ENCODE assay signal across 15 cellular contexts in genomic region chr21:43176621-43177020, GRCh38. TPM values are rescaled to one million over a fixed set of nuclear protein-coding genes. Genes with fewer than 3 reads are reported as not detected.
A peak's percentile ranks its signal among the peaks of the same experiment; 100 is the strongest.
DNase-seq lines count a peak whose midpoint lies in the region; ATAC-seq, FAIRE-seq and TF ChIP-seq lines count a peak whose summit lies in the region.
"Not testable (repeated sequence)": the region's sequence is repeated elsewhere in the genome, so short reads cannot be mapped to it uniquely, and the experiment has no call there.
"Had no signal": no experiment of that assay in that cellular context is flagged by ENCODE, and none has a peak within 500 bp of the region (broad histone marks: within the 10 kb centered on the region; RNA-seq: fewer than 3 reads in every experiment).

No MANE protein-coding gene starts in this region.

- not testable (repeated sequence) for H3K36me3 Mint-ChIP-seq in T-helper 17 cell (ENCODE audit: low read depth); naive thymus-derived CD4-positive, alpha-beta T cell

- H3K9ac ChIP-seq in GM12878 (ENCODE audit: control insufficient read depth, insufficient read depth, low read length) = not testable (repeated sequence)

- ATAC-seq in GM18505 (IDR thresholded peaks at IDR 0.05; ENCODE audit: unreplicated experiment) = peak; percentile 39
- peak; percentile 47 for ATAC-seq in GM21423 (IDR thresholded peaks at IDR 0.05; ENCODE audit: unreplicated experiment)
- ATAC-seq in HG03378 (IDR thresholded peaks at IDR 0.05; ENCODE audit: unreplicated experiment) = peak; percentile 56
- ATAC-seq in T-helper 17 cell = peak; percentile 72
- ATAC-seq in GM12878 = peak; percentile 85
- ATAC-seq in left cardiac atrium = peak; percentile 70 to 82
- peak; percentile 83 for ATAC-seq in naive thymus-derived CD4-positive, alpha-beta T cell
- ATAC-seq in upper lobe of left lung (ENCODE audit: low FRiP score in 2 of 2) = peak; percentile 89 to 91

- SMC1A ChIA-PET in GM12878 (lab: Charles Lee; ENCODE audit: uncharacterized antibody, unreplicated experiment) = not testable (repeated sequence)

- POLR2A ChIA-PET in GM12878 (lab: Charles Lee); naive thymus-derived CD4-positive, alpha-beta T cell (lab: Charles Lee): not testable (repeated sequence)

- CTCF ChIA-PET in GM12878 (lab: Yijun Ruan, JAX); naive thymus-derived CD4-positive, alpha-beta T cell (lab: Charles Lee): not testable (repeated sequence)

- not testable (repeated sequence) for BruUV-seq in GM12878 (replicated peaks; lab: Mats Ljungman, UMichigan)

- H3K9me3 ChIP-seq in T-helper 17 cell (ENCODE audit: control insufficient read depth, low read length, poor library complexity, severe bottlenecking); GM12878 (replicated peaks; ENCODE audit: control insufficient read depth, insufficient read depth, low read length); naive thymus-derived CD4-positive, alpha-beta T cell (ENCODE audit: control insufficient read depth in 2 of 3, low read length in 3 of 3); upper lobe of left lung: not testable (repeated sequence)

- RAD21 ChIA-PET in GM12878 (lab: Charles Lee; ENCODE audit: unreplicated experiment) = not testable (repeated sequence)

- H3K9me3 Mint-ChIP-seq in naive thymus-derived CD4-positive, alpha-beta T cell = not testable (repeated sequence)

- H3K27me3 ChIP-seq in GM12878 (replicated peaks in 1 of 2; ENCODE audit: control insufficient read depth in 2 of 2, insufficient read depth in 2 of 2, low read length in 1 of 2); naive thymus-derived CD4-positive, alpha-beta T cell (ENCODE audit: control insufficient read depth in 2 of 2, insufficient read depth in 2 of 2, low read length in 2 of 2); upper lobe of left lung: not testable (repeated sequence)

- H3K36me3 ChIP-seq in GM12878 (ENCODE audit: control insufficient read depth in 2 of 2, insufficient read depth in 2 of 2, low read length in 1 of 2); naive thymus-derived CD4-positive, alpha-beta T cell (ENCODE audit: control insufficient read depth in 2 of 3, insufficient read depth in 3 of 3, low read length in 3 of 3); upper lobe of left lung: not testable (repeated sequence)

- TF ChIP-seq EP300 in GM12878 (IDR thresholded peaks at IDR 0.05; ENCODE audit: borderline replicate concordance in 1 of 2, control insufficient read depth in 1 of 2, low read depth in 2 of 2, low read length in 2 of 2); upper lobe of left lung (IDR thresholded peaks at IDR 0.05): not testable (repeated sequence)

- peak; percentile 98 for FAIRE-seq in GM12878 (lab: Jason Lieb, UNC)

- H3K27ac ChIP-seq in GM12878 (ENCODE audit: control insufficient read depth, insufficient read depth); naive thymus-derived CD4-positive, alpha-beta T cell (ENCODE audit: low read depth, low read length); upper lobe of left lung: not testable (repeated sequence)

- not testable (repeated sequence) for TF ChIP-seq POLR2A in GM18505 (IDR thresholded peaks at IDR 0.05; ENCODE audit: borderline replicate concordance, extremely low read depth, insufficient read depth, insufficient read length); GM12878 (IDR thresholded peaks at IDR 0.05; ENCODE audit: low read depth, low read length); upper lobe of left lung (IDR thresholded peaks at IDR 0.05)

- H3K4me1 ChIP-seq in GM12878 (ENCODE audit: control insufficient read depth, insufficient read depth, low read length); naive thymus-derived CD4-positive, alpha-beta T cell (ENCODE audit: control insufficient read depth in 2 of 2, insufficient read depth in 2 of 2, low read length in 2 of 2); upper lobe of left lung: not testable (repeated sequence)

- H4K20me1 ChIP-seq in GM12878 (ENCODE audit: control insufficient read depth, insufficient read depth) = not testable (repeated sequence)

- not testable (repeated sequence) for H3K4me3 Mint-ChIP-seq in T-helper 17 cell; naive thymus-derived CD4-positive, alpha-beta T cell

- not testable (repeated sequence) for DNase-seq in T-helper 17 cell; GM12878 (ENCODE audit: low read depth, low spot score); left cardiac atrium; naive thymus-derived CD4-positive, alpha-beta T cell; upper lobe of left lung

- H3K4me1 Mint-ChIP-seq in T-helper 17 cell; naive thymus-derived CD4-positive, alpha-beta T cell: not testable (repeated sequence)

- in situ Hi-C loops in GM12878 (cut with MboI) = not testable (repeated sequence)

- not testable (repeated sequence) for TF ChIP-seq CTCF in GM12878 (IDR thresholded peaks at IDR 0.05 in 2 of 3, conservative IDR thresholded peaks at IDR 0.05 in 1 of 3; ENCODE audit: control insufficient read depth in 2 of 3, extremely low read depth in 1 of 3, insufficient read depth in 1 of 3, low read depth in 3 of 3, low read length in 3 of 3); upper lobe of left lung (IDR thresholded peaks at IDR 0.05)

- no CpG with 5 or more reads among the region's 16 CpGs for WGBS in GM12878 (ENCODE audit: insufficient coverage, insufficient replicate concordance, low lambda C conversion rate, missing lambda C conversion rate)
- WGBS in upper lobe of left lung, 2 donors = no CpG with 5 or more reads among the region's 16 CpGs

- intact Hi-C loops in GM12878 (cut with micrococcal nuclease; ENCODE audit: unreplicated experiment); left cardiac atrium (cut with DNase I); naive thymus-derived CD4-positive, alpha-beta T cell (cut with micrococcal nuclease): not testable (repeated sequence)

- TF ChIP-seq RAD21 in GM12878 (IDR thresholded peaks at IDR 0.05; ENCODE audit: insufficient read depth, low read depth, low read length) = not testable (repeated sequence)

- H3K27me3 Mint-ChIP-seq in T-helper 17 cell; naive thymus-derived CD4-positive, alpha-beta T cell: not testable (repeated sequence)

- not testable (repeated sequence) for H3K27ac Mint-ChIP-seq in T-helper 17 cell; naive thymus-derived CD4-positive, alpha-beta T cell

- not testable (repeated sequence) for H2AFZ ChIP-seq in GM12878 (ENCODE audit: control insufficient read depth, low read depth, low read length)

- not testable (repeated sequence) for H3K4me2 ChIP-seq in GM12878 (ENCODE audit: control insufficient read depth, insufficient read depth)

- not testable (repeated sequence) for H3K4me3 ChIP-seq in GM12878; naive thymus-derived CD4-positive, alpha-beta T cell (ENCODE audit: low read length); upper lobe of left lung

- H3K79me2 ChIP-seq in GM12878 (ENCODE audit: control insufficient read depth, insufficient read depth, low read length) = not testable (repeated sequence)

RNA-seq across cellular contexts. Expression of gene CRYAA, which starts 7.8 kb away (rescaled TPM):
- total RNA-seq in T-helper 17 cell = not detected
- not detected in 2 replicates for total RNA-seq in GM12878 (2013; cell fraction: nucleolus; rRNA removed)
- total RNA-seq in GM12878 (2014; rRNA removed) = not detected in 2 replicates
- not detected in 2 replicates for total RNA-seq in GM12878 (2014; rRNA removed; fragmentation: Illumina TruSeq; extraction: Trizol)
- total RNA-seq in GM12878 (2021) = not detected in 2 replicates
- not detected for polyA plus RNA-seq in GM12878 (2011; ENCODE audit: low read depth)
- not detected in 2 replicates for polyA plus RNA-seq in GM12878 (2011; rRNA removed)
- polyA plus RNA-seq in GM12878 (2011; cell fraction: cytosol; rRNA removed) = not detected in 2 replicates
- not detected in 2 replicates for polyA plus RNA-seq in GM12878 (2011; cell fraction: nucleus; rRNA removed)
- polyA plus RNA-seq in GM12878 (2012) = not detected in 2 replicates
- not detected in 2 replicates for polyA plus RNA-seq in GM12878 (2014; fragmentation: Illumina TruSeq; extraction: Trizol)
- not detected for polyA plus RNA-seq in GM12878 (2014; fragmentation: Nextera tagmentation; extraction: Ambion mirVana)
- not detected in 2 replicates for polyA plus RNA-seq in GM12878 (2014; rRNA removed)
- not detected for polyA plus RNA-seq in GM12878 (2016; fragmentation: Nextera tagmentation; extraction: Ambion mirVana)
- not detected in 2 replicates for polyA minus RNA-seq in GM12878 (2011; rRNA and poly(A)+ RNA removed)
- polyA minus RNA-seq in GM12878 (2011; cell fraction: cytosol; rRNA and poly(A)+ RNA removed) = not detected in 2 replicates
- polyA minus RNA-seq in GM12878 (2011; cell fraction: nucleus; rRNA and poly(A)+ RNA removed) = not detected in 2 replicates
- not detected for total RNA-seq in left cardiac atrium
- total RNA-seq in naive thymus-derived CD4-positive, alpha-beta T cell = not detected
- not detected for polyA plus RNA-seq in naive thymus-derived CD4-positive, alpha-beta T cell
- total RNA-seq in upper lobe of left lung = not detected
- total RNA-seq: ascending aorta; CD4-positive, alpha-beta memory T cell; dermis microvascular lymphatic vessel endothelial cell; G401; lower leg skin; M059J had no signal
- polyA plus RNA-seq: CD4-positive, alpha-beta memory T cell; IgD-negative memory B cell had no signal

Comparison
In these comparisons a context has a peak if more than half of its experiments do, and no peak if none do; other contexts are left out.
1. ATAC-seq: peak in every context shown above with its lines; median percentile 90 in upper lobe of left lung; 85 in GM12878; 83 in naive thymus-derived CD4-positive, alpha-beta T cell; 76 in left cardiac atrium; 72 in T-helper 17 cell; 56 in HG03378; 47 in GM21423; 39 in GM18505.